8 cellular contexts compared by ENCODE assay signal in the genomic region with DNA sequence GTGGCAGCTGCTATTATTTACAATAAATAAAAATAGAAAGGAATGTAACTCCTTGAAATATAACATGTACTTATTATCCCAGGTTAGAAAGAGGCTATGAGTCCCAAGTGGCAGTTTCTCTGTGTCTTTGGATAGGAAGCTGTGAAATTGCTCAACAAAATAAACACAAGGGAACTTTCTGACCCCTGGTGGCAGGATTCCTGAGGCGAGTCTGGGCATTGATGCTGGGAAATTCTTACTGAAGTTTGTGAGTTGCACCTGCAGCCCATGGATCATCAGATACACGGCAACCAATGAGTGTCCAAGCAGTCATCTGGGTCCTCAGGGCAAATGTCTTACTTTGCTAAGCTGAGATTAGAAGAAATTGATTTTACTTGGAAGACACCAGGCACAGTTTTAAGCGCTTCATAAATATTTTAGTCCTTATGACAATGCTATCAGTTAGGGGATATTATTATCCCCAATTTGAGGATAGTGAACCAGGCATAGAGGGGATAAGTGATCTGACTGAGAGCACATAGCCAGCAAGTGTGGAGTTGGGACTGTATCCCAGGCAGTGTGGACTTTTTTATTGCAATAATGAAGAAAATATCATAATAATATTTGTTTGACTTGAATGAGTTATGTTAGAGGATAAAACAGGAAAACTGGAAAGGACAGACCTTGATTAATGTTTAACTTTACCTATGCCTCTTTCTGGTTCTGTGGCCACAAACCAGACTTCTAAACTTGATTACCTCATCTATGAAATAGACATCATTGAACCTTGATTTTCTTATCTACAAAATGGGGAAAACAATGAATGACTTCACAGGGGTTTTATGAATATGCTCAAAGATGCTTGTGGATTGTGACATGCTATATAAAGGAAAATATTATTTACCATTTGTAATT.
DNase-seq lines count a peak whose midpoint lies in the region; ATAC-seq, FAIRE-seq and TF ChIP-seq lines count a peak whose summit lies in the region.

No MANE protein-coding gene starts in this region.

- H3K4me2 ChIP-seq in GM23338, result no peak overlapping the region

- H3K9me3 ChIP-seq in A673 (ENCODE audit: low read depth, low read length, poor library complexity, severe bottlenecking) (no peaks in the 10 kb centered on the region), SJCRH30 (replicated peaks) (no peaks in the 10 kb centered on the region), small intestine (ENCODE audit: control insufficient read depth, low read depth) (no peaks in the 10 kb centered on the region)

- H3K4me3 ChIP-seq in A673 (ENCODE audit: low read depth, low read length, poor library complexity, severe bottlenecking) (no peak overlapping the region), GM23338 (no peak overlapping the region), SJCRH30 (no peak overlapping the region), small intestine (ENCODE audit: low read depth in 1 of 2, low read length in 2 of 2) (no peak overlapping the region)

- WGBS in small intestine, 3 donors, result 14 to 28% (median 24%) methylated on average over 3 of the region's 3 CpGs

- H3K36me3 ChIP-seq in A673 (ENCODE audit: insufficient read depth, low read length, poor library complexity, severe bottlenecking) (no peaks in the 10 kb centered on the region), GM23338 (ENCODE audit: insufficient read depth) (no peaks in the 10 kb centered on the region), SJCRH30 (no peaks in the 10 kb centered on the region), small intestine (ENCODE audit: control insufficient read depth in 2 of 2, insufficient read depth in 2 of 2, low read length in 2 of 2) (no peaks in the 10 kb centered on the region)

- H3K4me3 Mint-ChIP-seq in GM23338 (no peak overlapping the region), glutamatergic neuron (ENCODE audit: unreplicated experiment) (no peak overlapping the region)

- intact Hi-C loops in A673 (cut with micrococcal nuclease; ENCODE audit: unreplicated experiment), result no loop called here

- no peaks in the 10 kb centered on the region for H3K79me2 ChIP-seq in GM23338 (replicated peaks; ENCODE audit: insufficient read depth)

- H3K27ac ChIP-seq in A673 (ENCODE audit: low read depth, low read length, poor library complexity, severe bottlenecking) (no peak overlapping the region), GM23338 (ENCODE audit: low read depth) (no peak overlapping the region; the same call in 1 of the 2 replicates), SJCRH30 (no peak overlapping the region), small intestine (ENCODE audit: low read depth in 1 of 2, low read length in 1 of 2) (no peak overlapping the region)

- H3K27me3 ChIP-seq in A673 (replicated peaks; ENCODE audit: insufficient read depth, low read depth, low read length, poor library complexity) (no peaks in the 10 kb centered on the region), GM23338 (ENCODE audit: insufficient read depth) (no peaks in the 10 kb centered on the region), SJCRH30 (no peaks in the 10 kb centered on the region), small intestine (ENCODE audit: control insufficient read depth in 2 of 2, insufficient read depth in 2 of 2, low read length in 2 of 2) (no peaks in the 10 kb centered on the region)

- CTCF ChIA-PET in A673 (lab: Charles Lee), result interaction anchor here (1.0 kb wide), 1 partner anchor 397 kb away, joined by 3 read pairs; no protein-coding TSS in a partner anchor

- POLR2A ChIA-PET in A673 (lab: Charles Lee; ENCODE audit: low non-redundant PET), result no interaction called here

- H3K4me1 ChIP-seq in A673 (ENCODE audit: insufficient read depth, low read length, poor library complexity, severe bottlenecking) (no peaks in the 10 kb centered on the region), GM23338 (ENCODE audit: insufficient read depth) (peaks cover 12% of the 10 kb centered on the region; the same call in 1 of the 2 replicates), SJCRH30 (no peaks in the 10 kb centered on the region), small intestine (ENCODE audit: control insufficient read depth in 2 of 2, insufficient read depth in 1 of 2, low read depth in 1 of 2, low read length in 1 of 2) (no peaks in the 10 kb centered on the region)

- TF ChIP-seq CTCF in A673 (conservative IDR thresholded peaks at IDR 0.05; ENCODE audit: low read depth, low read length), result peak; percentile 27; the same call in 1 of the 2 replicates
- TF ChIP-seq CTCF in GM23338 (conservative IDR thresholded peaks at IDR 0.05; ENCODE audit: low read depth in 2 of 2), result peak; percentile 75 to 79
- TF ChIP-seq CTCF in glutamatergic neuron (IDR thresholded peaks at IDR 0.05; ENCODE audit: partially characterized antibody, unreplicated experiment), result peak; percentile 62

- H3K9me2 ChIP-seq in GM23338 (ENCODE audit: insufficient read depth), result no peaks in the 10 kb centered on the region

- peak; percentile 1 for DNase-seq in A673 (ENCODE audit: low spot score)
- peak; percentile 88 for DNase-seq in GM23338 (ENCODE audit: low spot score)
- DNase-seq in SJCRH30, result peak; percentile 22 to 61
- DNase-seq in glutamatergic neuron, result peak; percentile 52
- DNase-seq in small intestine, result peak; percentile 77
- DNase-seq in activated gamma-delta T cell treated with Interleukin-2 at 50 U/mL for 16 hours, result no peak
- DNase-seq in NCI-H774 (lab: John Stamatoyannopoulos, UW), result no peak

- no peak overlapping the region for H2AFZ ChIP-seq in GM23338

- no peaks in the 10 kb centered on the region; the same call in 1 of the 2 replicates for H4K20me1 ChIP-seq in GM23338 (replicated peaks; ENCODE audit: insufficient read depth)

- H3K27me3 Mint-ChIP-seq in GM23338 (ENCODE audit: insufficient read depth, low read depth, poor library complexity) (no peaks in the 10 kb centered on the region), glutamatergic neuron (ENCODE audit: unreplicated experiment) (peaks cover 3% of the 10 kb centered on the region)

- no peaks in the 10 kb centered on the region for H3F3A ChIP-seq in GM23338 (replicated peaks; ENCODE audit: low read depth)

- H3K36me3 Mint-ChIP-seq in GM23338 (ENCODE audit: low read depth), result no peaks in the 10 kb centered on the region
- no peaks in the 10 kb centered on the region for H3K36me3 Mint-ChIP-seq in glutamatergic neuron (ENCODE audit: unreplicated experiment)

- BruUV-seq in A673 (replicated peaks; lab: Mats Ljungman, UMichigan), result no TSS peak

- H3K9me3 Mint-ChIP-seq in GM23338, result no peaks in the 10 kb centered on the region
- H3K9me3 Mint-ChIP-seq in glutamatergic neuron (ENCODE audit: unreplicated experiment), result peaks cover 3% of the 10 kb centered on the region

- FAIRE-seq in small intestine (lab: Jason Lieb, UNC), result no peak

- H3K27ac Mint-ChIP-seq in GM23338, result no peak overlapping the region
- no peak overlapping the region for H3K27ac Mint-ChIP-seq in glutamatergic neuron (ENCODE audit: unreplicated experiment)

- ATAC-seq in GM23338 (peak; percentile 87), GM19328 (IDR thresholded peaks at IDR 0.05; ENCODE audit: unreplicated experiment) (no peak)

- peaks cover 15% of the 10 kb centered on the region for H3K4me1 Mint-ChIP-seq in GM23338
- H3K4me1 Mint-ChIP-seq in glutamatergic neuron (ENCODE audit: low read depth, unreplicated experiment), result peaks cover 16% of the 10 kb centered on the region

TF ChIP-seq in GM23338, 12 proteins besides CTCF, POLR2A, EP300 and RAD21 (continues in another document):
- TF ChIP-seq CREB1 (CRISPR knock-in tag; IDR thresholded peaks at IDR 0.05; ENCODE audit: low read depth) (no peak), EZH2 (IDR thresholded peaks at IDR 0.05; ENCODE audit: low read depth, unreplicated experiment) (no peak)

Comparison
In these comparisons a context has a peak if more than half of its experiments do, and no peak if none do; other contexts are left out.
1. DNase-seq: peak in A673 (single experiment), GM23338 (single experiment), SJCRH30 (2 of 2), glutamatergic neuron (single experiment) and small intestine (single experiment); none in activated gamma-delta T cell treated with Interleukin-2 at 50 U/mL for 16 hours (single experiment) and NCI-H774 (single experiment).
2. CTCF ChIP-seq: peak in every context shown above with its lines; median percentile 77 in GM23338; 62 in glutamatergic neuron; 27 in A673.